ENCODE assay signal across 8 cellular contexts in genomic region chr3:189947948-189948723, GRCh38.
DNase-seq lines count a peak whose midpoint lies in the region; FAIRE-seq and TF ChIP-seq lines count a peak whose summit lies in the region.

No MANE protein-coding gene starts in this region.

- H3K9me3 ChIP-seq in neuronal stem cell (replicated peaks in 1 of 2; ENCODE audit: control insufficient read depth in 2 of 2, insufficient read depth in 1 of 2, low read depth in 1 of 2, low read length in 2 of 2), result no peaks in the 10 kb centered on the region

- no peak overlapping the region for H3K4me3 ChIP-seq in AG09309 (ENCODE audit: control insufficient read depth, low read depth, low read length)
- H3K4me3 ChIP-seq in bronchial epithelial cell (ENCODE audit: low read depth, low read length), result no peak overlapping the region
- H3K4me3 ChIP-seq in neuronal stem cell (ENCODE audit: low read length in 2 of 2), result no peak overlapping the region

- H3K36me3 ChIP-seq in bronchial epithelial cell (ENCODE audit: control insufficient read depth, insufficient read depth, low read length) (no peaks in the 10 kb centered on the region), neuronal stem cell (replicated peaks in 1 of 2; ENCODE audit: control insufficient read depth in 2 of 2, insufficient read depth in 2 of 2, low read length in 2 of 2) (no peaks in the 10 kb centered on the region)

- no peak overlapping the region for H3K14ac ChIP-seq in neuronal stem cell (ENCODE audit: low read length)

- no peak overlapping the region for H3K9ac ChIP-seq in neuronal stem cell (ENCODE audit: low read depth, low read length, poor library complexity)

- DNase-seq in AG09309 (ENCODE audit: low read depth) (no peak), GM13976 (ENCODE audit: low spot score) (peak; percentile 26), NCI-H2196 (lab: John Stamatoyannopoulos, UW; ENCODE audit: unreplicated experiment) (peak; percentile 61), bronchial epithelial cell (ENCODE audit: low read depth) (peak; percentile 94), renal cortical epithelial cell (ENCODE audit: low read depth) (peak; percentile 57), NCI-H446 treated with DMSO at 0.1 percent for 48 hours (lab: John Stamatoyannopoulos, UW) (no peak), HK-2 (ENCODE audit: unreplicated experiment) (no peak), neuronal stem cell (ENCODE audit: low spot score) (no peak)

- no peak overlapping the region for H3K4ac ChIP-seq in neuronal stem cell (ENCODE audit: low read length)

- no CpG with 5 or more reads among the region's 6 CpGs for WGBS in neuronal stem cell (ENCODE audit: extremely low coverage in 2 of 2, insufficient read length in 2 of 2, insufficient replicate concordance in 1 of 2), 2 donors

- H2BK15ac ChIP-seq in neuronal stem cell (ENCODE audit: low read length), result no peak overlapping the region

- H3K18ac ChIP-seq in neuronal stem cell (ENCODE audit: low read length), result no peak overlapping the region

- H3K4me1 ChIP-seq in neuronal stem cell (ENCODE audit: control insufficient read depth in 2 of 2, insufficient read depth in 1 of 2, low read depth in 1 of 2, low read length in 2 of 2), result no peaks in the 10 kb centered on the region

- in situ Hi-C loops in GM13976 (cut with MboI; ENCODE audit: low sequenced_read_pairs, unreplicated experiment), result loop anchor here (5.0 to 25.0 kb wide), 2 partner anchors 436 to 671 kb away; no protein-coding TSS in a partner anchor

- no peak overlapping the region for H2BK12ac ChIP-seq in neuronal stem cell (ENCODE audit: low read length)

- no peaks in the 10 kb centered on the region for H3K79me1 ChIP-seq in neuronal stem cell (ENCODE audit: low read depth, low read length)

- no peak overlapping the region for H3K4me2 ChIP-seq in neuronal stem cell (ENCODE audit: insufficient read depth, low read length, poor library complexity, severe bottlenecking)

- no peak overlapping the region for H4K8ac ChIP-seq in neuronal stem cell (ENCODE audit: low read depth, low read length)

- no peaks in the 10 kb centered on the region for H3K27me3 ChIP-seq in bronchial epithelial cell (ENCODE audit: control insufficient read depth, insufficient read depth, low read length)
- H3K27me3 ChIP-seq in neuronal stem cell (ENCODE audit: control insufficient read depth in 3 of 3, insufficient read depth in 3 of 3, low read depth in 1 of 3, low read length in 3 of 3), result peaks cover 0 to 4% (median 0%) of the 10 kb centered on the region in 3 experiments

- H2BK120ac ChIP-seq in neuronal stem cell (ENCODE audit: low read depth, low read length), result no peak overlapping the region

- H3K27ac ChIP-seq in neuronal stem cell (replicated peaks; ENCODE audit: low read length), result no peak overlapping the region

- H2AFZ ChIP-seq in neuronal stem cell (ENCODE audit: low read length), result no peak overlapping the region

- TF ChIP-seq CTCF in AG09309 (IDR thresholded peaks at IDR 0.05; ENCODE audit: control insufficient read depth, insufficient read depth, low read depth, low read length, missing control alignments), result peak; percentile 62
- peak; percentile 48 for TF ChIP-seq CTCF in GM13976 (IDR thresholded peaks at IDR 0.05; ENCODE audit: borderline replicate concordance, control extremely low read depth, extremely low read depth, insufficient read depth, missing control alignments)
- peak; percentile 47 for TF ChIP-seq CTCF in bronchial epithelial cell (IDR thresholded peaks at IDR 0.05; ENCODE audit: insufficient read depth, low read length, severe bottlenecking)

- H2BK5ac ChIP-seq in neuronal stem cell (ENCODE audit: low read length), result no peak overlapping the region

- H2AK5ac ChIP-seq in neuronal stem cell (ENCODE audit: low read depth, low read length), result no peak overlapping the region

- no peak for FAIRE-seq in bronchial epithelial cell (lab: Jason Lieb, UNC)

- H4K91ac ChIP-seq in neuronal stem cell (ENCODE audit: low read depth, low read length, poor library complexity), result no peak overlapping the region

- H3K23ac ChIP-seq in neuronal stem cell (ENCODE audit: low read depth, low read length, poor library complexity), result no peak overlapping the region

Comparison
In these comparisons a context has a peak if more than half of its experiments do, and no peak if none do; other contexts are left out.
1. DNase-seq: peak in GM13976 (single experiment), NCI-H2196 (single experiment), bronchial epithelial cell (single experiment) and renal cortical epithelial cell (single experiment); none in AG09309 (single experiment), NCI-H446 treated with DMSO at 0.1 percent for 48 hours (single experiment), HK-2 (single experiment) and neuronal stem cell (single experiment).
2. Peak in every context shown above with its lines, with median percentiles within 50 percentile points of each other: CTCF ChIP-seq.